1 cellular context compared by ENCODE assay signal in genomic region chr21:38733973-38734546, GRCh38.
A peak's percentile ranks its signal among the peaks of the same experiment; 100 is the strongest.
TF ChIP-seq lines count a peak whose summit lies in the region.

No MANE protein-coding gene starts in this region.

TF ChIP-seq in HEK293, 187 proteins besides CTCF, POLR2A, EP300 and RAD21 (continued from another document):
- TF ChIP-seq ATF2 (tag by site-specific recombination; IDR thresholded peaks at IDR 0.05; ENCODE audit: low read depth) (no peak), SP2 (tag by site-specific recombination; IDR thresholded peaks at IDR 0.05) (no peak), WT1 (tag by site-specific recombination; IDR thresholded peaks at IDR 0.05) (no peak), ZNF501 (tag by site-specific recombination; IDR thresholded peaks at IDR 0.05) (no peak), KLF1 (tag by site-specific recombination; IDR thresholded peaks at IDR 0.05) (no peak), TRIM28 (IDR thresholded peaks at IDR 0.05; ENCODE audit: borderline replicate concordance, low read length) (0 out of 2 replicates have a peak, but pooled peaks have one; percentile 52), ZNF558 (tag by site-specific recombination; IDR thresholded peaks at IDR 0.05) (no peak), SP7 (tag by site-specific recombination; IDR thresholded peaks at IDR 0.05) (peak; percentile 44; the same call in 1 of the 2 replicates), ZNF843 (tag by site-specific recombination; IDR thresholded peaks at IDR 0.05) (no peak), BCL11A (tag by site-specific recombination; IDR thresholded peaks at IDR 0.05; ENCODE audit: low read depth) (0 out of 2 replicates have a peak, but pooled peaks have one; percentile 65), ZNF610 (tag by site-specific recombination; IDR thresholded peaks at IDR 0.05; ENCODE audit: borderline replicate concordance) (no peak), MZF1 (tag by site-specific recombination; IDR thresholded peaks at IDR 0.05; ENCODE audit: borderline replicate concordance) (no peak), ZNF202 (tag by site-specific recombination; IDR thresholded peaks at IDR 0.05; ENCODE audit: borderline replicate concordance) (no peak)
